In the genomic region with DNA sequence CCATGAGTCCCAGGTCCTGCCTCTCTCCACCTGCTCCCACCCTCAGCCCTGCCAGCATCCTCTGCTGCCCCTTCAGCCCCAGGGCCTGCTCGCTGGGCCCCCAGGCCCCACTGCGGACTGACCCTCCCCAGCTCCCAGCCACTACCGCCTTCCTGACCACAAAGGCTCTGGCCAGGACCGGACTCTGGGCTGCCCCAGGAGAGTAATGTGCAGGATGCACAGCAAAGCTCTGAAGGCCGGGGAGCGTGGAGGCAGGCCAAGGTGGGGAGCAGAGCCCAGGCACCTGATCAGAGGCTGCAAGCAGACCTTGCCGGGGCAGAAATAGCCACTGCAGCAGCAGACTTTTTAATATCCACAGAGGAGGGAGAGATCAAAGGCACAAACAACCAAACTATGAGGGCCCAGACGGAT, we compare ENCODE assay signal across 15 cellular contexts. TPM values are rescaled to one million over a fixed set of nuclear protein-coding genes. Genes with fewer than 3 reads are reported as not detected.
DNase-seq lines count a peak whose midpoint lies in the region; TF ChIP-seq lines count a peak whose summit lies in the region.
"Had no signal": no experiment of that assay in that cellular context is flagged by ENCODE, and none has a peak within 500 bp of the region (broad histone marks: within the 10 kb centered on the region; RNA-seq: fewer than 3 reads in every experiment).

No MANE protein-coding gene starts in this region.

- WGBS in adrenal gland, 4 donors: 39 to 64% (median 54%) methylated on average over 4 to 8 of the region's 8 CpGs

- CTCF ChIA-PET in A673 (lab: Charles Lee): no interaction called here

- peaks cover 7% of the 10 kb centered on the region for H3K36me3 ChIP-seq in H7 (replicated peaks; ENCODE audit: control insufficient read depth, insufficient read depth, low read length)
- peaks cover 0 to 69% of the 10 kb centered on the region in 2 donors for H3K36me3 ChIP-seq in adrenal gland (replicated peaks in 1 of 2)
- peaks cover 38% of the 10 kb centered on the region for H3K36me3 ChIP-seq in A673 (ENCODE audit: insufficient read depth, low read length, poor library complexity, severe bottlenecking)

- no peaks in the 10 kb centered on the region for H3K9me3 Mint-ChIP-seq in nephron progenitor cell

- H3K27ac ChIP-seq in adrenal gland (peak overlapping the region in 2 of 5 donors; percentile 61 to 81), A673 (ENCODE audit: low read depth, low read length, poor library complexity, severe bottlenecking) (no peak overlapping the region)

- peaks cover 0 to 8% (median 0%) of the 10 kb centered on the region in 3 donors for H3K9me3 ChIP-seq in adrenal gland (replicated peaks in 1 of 3)
- no peaks in the 10 kb centered on the region for H3K9me3 ChIP-seq in A673 (ENCODE audit: low read depth, low read length, poor library complexity, severe bottlenecking)

- H3K36me3 Mint-ChIP-seq in nephron progenitor cell (ENCODE audit: low read depth): peaks cover 42% of the 10 kb centered on the region

- peak; percentile 25 for DNase-seq in H7
- peak in 6 of 7 donors; percentile 54 to 65 (median 62) for DNase-seq in adrenal gland
- DNase-seq in nephron progenitor cell: no peak
- peak; percentile 4 for DNase-seq in stimulated activated CD8-positive, alpha-beta memory T cell treated with anti-CD3 and anti-CD28 coated beads, Interleukin-4, amount 100 ng/mL, for 48 hours
- DNase-seq in DMS79 treated with DMSO at 0.1 percent for 48 hours (lab: John Stamatoyannopoulos, UW): no peak
- DNase-seq in NAMALWA (ENCODE audit: low spot score): no peak
- no peak for DNase-seq in A673 (ENCODE audit: low spot score)
- DNase-seq: ACHN, C1 segment of cervical spinal cord, KG1, NCI-H1694 treated with DMSO at 0.1 percent for 48 hours, NCI-H2107, NCI-H510A treated with DMSO at 0.1 percent for 48 hours, NCI-H774, Right ventricle myocardium superior had no signal

- no peaks in the 10 kb centered on the region for H3K27me3 Mint-ChIP-seq in nephron progenitor cell (ENCODE audit: low read depth, poor library complexity)

- H3K27me3 ChIP-seq in H7 (ENCODE audit: control insufficient read depth, insufficient read depth, low read length) (no peaks in the 10 kb centered on the region), adrenal gland (no peaks in the 10 kb centered on the region), A673 (replicated peaks; ENCODE audit: insufficient read depth, low read depth, low read length, poor library complexity) (no peaks in the 10 kb centered on the region)

- TF ChIP-seq CTCF in adrenal gland (IDR thresholded peaks at IDR 0.05) (no peak), nephron progenitor cell (IDR thresholded peaks at IDR 0.05) (no peak), A673 (conservative IDR thresholded peaks at IDR 0.05; ENCODE audit: low read depth, low read length) (no peak)

- H3K4me3 ChIP-seq in H7 (ENCODE audit: insufficient read depth, low read depth, low read length) (no peak overlapping the region), adrenal gland (no peak overlapping the region), A673 (ENCODE audit: low read depth, low read length, poor library complexity, severe bottlenecking) (no peak overlapping the region)

- peak overlapping the region; percentile 83 for H3K27ac Mint-ChIP-seq in nephron progenitor cell

- no TSS peak for BruUV-seq in A673 (replicated peaks; lab: Mats Ljungman, UMichigan)

- H3K4me1 ChIP-seq in adrenal gland (replicated peaks in 1 of 2) (peaks cover 0 to 4% of the 10 kb centered on the region in 2 donors), A673 (ENCODE audit: insufficient read depth, low read length, poor library complexity, severe bottlenecking) (no peaks in the 10 kb centered on the region)

- H3K4me1 Mint-ChIP-seq in nephron progenitor cell: no peaks in the 10 kb centered on the region

- POLR2A ChIA-PET in A673 (lab: Charles Lee; ENCODE audit: low non-redundant PET): no interaction called here

- intact Hi-C loops in adrenal gland (cut with DNase I): no loop called here
- intact Hi-C loops in A673 (cut with micrococcal nuclease; ENCODE audit: unreplicated experiment): no loop called here

- no peak for TF ChIP-seq POLR2A in adrenal gland (IDR thresholded peaks at IDR 0.05)

- H3K4me3 Mint-ChIP-seq in nephron progenitor cell: no peak overlapping the region

RNA-seq across cellular contexts. Expression of gene IPPK, which starts 27.9 kb away (rescaled TPM):
- total RNA-seq in H7 (2014; rRNA removed; shearing (Covaris generic)): 10.6 and 12.5 TPM in 2 replicates
- 10 to 100 TPM in 1 of 8 donors, 1 to 10 TPM in 7; 2.9 to 16.6 (median 8.5) TPM for total RNA-seq in adrenal gland
- 10 to 100 TPM in 2 of 3 donors, 1 to 10 TPM in 1; 6.7 to 13.2 (median 12.5) TPM for polyA plus RNA-seq in adrenal gland
- 11.4 and 14.0 TPM in 2 replicates for total RNA-seq in A673 (2021)

Comparison
In these comparisons a context has a peak if more than half of its experiments do, and no peak if none do; other contexts are left out.
1. DNase-seq: peak in H7 (single experiment), adrenal gland (6 of 7) and stimulated activated CD8-positive, alpha-beta memory T cell treated with anti-CD3 and anti-CD28 coated beads, Interleukin-4, amount 100 ng/mL, for 48 hours (single experiment); none in nephron progenitor cell (single experiment), DMS79 treated with DMSO at 0.1 percent for 48 hours (single experiment), NAMALWA (single experiment) and A673 (single experiment).